In the genomic region with DNA sequence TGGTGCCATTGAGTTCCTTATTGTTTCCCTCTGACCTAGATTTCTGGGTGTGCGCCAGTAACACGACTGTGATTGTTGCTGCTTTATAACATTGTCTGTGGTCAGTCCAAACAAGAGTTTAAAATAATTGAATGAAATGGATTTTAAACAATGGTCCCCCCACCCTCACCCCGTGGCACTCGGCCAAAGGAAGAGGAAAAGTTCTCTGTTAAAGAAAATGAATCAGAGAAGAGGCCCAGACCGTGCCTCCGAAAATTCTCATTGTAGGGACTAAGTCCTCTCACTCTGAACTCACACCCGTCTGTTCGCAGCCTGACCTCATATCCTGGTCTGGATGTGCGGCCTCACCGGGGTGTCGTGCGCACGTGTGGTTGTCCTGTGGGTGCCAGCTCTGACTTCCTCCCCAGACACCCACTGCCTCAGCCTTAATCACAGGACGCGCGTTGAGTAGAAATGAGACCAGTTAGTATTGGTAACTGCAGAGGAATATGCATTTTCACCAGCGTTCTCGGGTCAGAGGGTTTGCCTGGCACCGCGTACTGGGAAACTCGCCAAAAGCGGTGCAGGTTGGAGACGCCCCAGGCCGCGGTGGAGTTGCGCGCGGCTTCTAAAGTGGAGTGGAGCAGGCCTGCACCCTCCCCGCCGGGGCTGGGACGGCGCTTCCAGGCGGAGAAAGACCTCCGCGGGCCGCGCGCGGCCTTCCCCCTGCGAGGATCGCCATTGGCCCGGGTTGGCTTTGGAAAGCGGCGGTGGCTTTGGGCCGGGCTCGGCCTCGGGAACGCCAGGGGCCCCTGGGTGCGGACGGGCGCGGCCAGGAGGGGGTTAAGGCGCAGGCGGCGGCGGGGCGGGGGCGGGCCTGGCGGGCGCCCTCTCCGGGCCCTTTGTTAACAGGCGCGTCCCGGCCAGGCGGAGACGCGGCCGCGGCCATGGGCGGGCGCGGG, we compare ENCODE assay signal across 1 cellular context.
TF ChIP-seq lines count a peak whose summit lies in the region.

Gene ABL1 (plus strand): TSS at position 884 of the 941 bp plus-strand sequence. CDS start 193 bp downstream, outside the sequence.

TF ChIP-seq in HCT116, 20 proteins besides CTCF, POLR2A, EP300 and RAD21 (continued from another document):
- no peak for TF ChIP-seq YY1 (IDR thresholded peaks at IDR 0.05; ENCODE audit: extremely low read depth, insufficient replicate concordance, low read depth, low read length)
- TF ChIP-seq CEBPB (IDR thresholded peaks at IDR 0.05; ENCODE audit: low read depth), result no peak
- TF ChIP-seq ZNF274 (IDR thresholded peaks at IDR 0.05; ENCODE audit: low read depth, low read length), result no peak
- peak; percentile 90 for TF ChIP-seq ZFX (IDR thresholded peaks at IDR 0.05)
- TF ChIP-seq FOSL1 (IDR thresholded peaks at IDR 0.05; ENCODE audit: low read depth), result no peak
- peak; percentile 19; the same call in 1 of the 2 replicates for TF ChIP-seq SIN3A (IDR thresholded peaks at IDR 0.05; ENCODE audit: low read depth)
- TF ChIP-seq ELF1 (IDR thresholded peaks at IDR 0.05; ENCODE audit: borderline replicate concordance, low read depth), result no peak
- peak; percentile 62 for TF ChIP-seq TCF7L2 (IDR thresholded peaks at IDR 0.05; ENCODE audit: borderline replicate concordance, extremely low read depth, insufficient read depth, insufficient read length)
- no peak for TF ChIP-seq SP1 (IDR thresholded peaks at IDR 0.05; ENCODE audit: low read depth)
- peak; percentile 71 for TF ChIP-seq EGR1 (IDR thresholded peaks at IDR 0.05; ENCODE audit: low read depth)
- no peak for TF ChIP-seq EZH2phosphoT487 (IDR thresholded peaks at IDR 0.05; ENCODE audit: borderline replicate concordance)
